Comparison of ENCODE assay signal across 22 cellular contexts in genomic region chr16:24497405-24497804, GRCh38. TPM values are rescaled to one million over a fixed set of nuclear protein-coding genes. Genes with fewer than 3 reads are reported as not detected.
DNase-seq lines count a peak whose midpoint lies in the region; TF ChIP-seq lines count a peak whose summit lies in the region.
"Had no signal": no experiment of that assay in that cellular context is flagged by ENCODE, and none has a peak within 500 bp of the region (broad histone marks: within the 10 kb centered on the region; RNA-seq: fewer than 3 reads in every experiment).

No MANE protein-coding gene starts in this region.

- POLR2A ChIA-PET in MCF 10A (lab: Yijun Ruan, JAX), result no interaction called here

- H3K36me3 Mint-ChIP-seq in MCF 10A (ENCODE audit: insufficient read depth, unreplicated experiment) (no peaks in the 10 kb centered on the region), endodermal cell (ENCODE audit: low read depth) (no peaks in the 10 kb centered on the region)
- H3K36me3 Mint-ChIP-seq: activated CD8-positive, alpha-beta memory T cell treated with anti-CD3 and anti-CD28 coated beads, Interleukin-2, amount 10 ng/mL, durations not matched to agents 7 days and 5 days; stimulated activated memory B cell treated with anti-CD40 and anti-IgM and Interleukin-4, amounts not matched to agents 10 μg/mL and 1 μg/mL and 100 μg/mL, for 72 hours had no signal

- peaks cover 0 to 5% of the 10 kb centered on the region in 2 donors for H3K9me3 ChIP-seq in breast epithelium
- no peaks in the 10 kb centered on the region for H3K9me3 ChIP-seq in endodermal cell (ENCODE audit: control insufficient read depth, low read length)
- H3K9me3 ChIP-seq: thoracic aorta had no signal

- TF ChIP-seq POLR2A in breast epithelium (IDR thresholded peaks at IDR 0.05), result no peak

- H3K9ac ChIP-seq in endodermal cell (ENCODE audit: extremely low read depth, low read length, poor library complexity, severe bottlenecking), result no peak overlapping the region

- CTCF ChIA-PET in MCF 10A (lab: Yijun Ruan, JAX), result interaction anchor here (0.6 to 16.9 kb wide), 15 partner anchors 8 to 465 kb away, joined by 3 to 508 read pairs (median 3); partner anchors contain the start of gene CACNG3

- H3K9me3 Mint-ChIP-seq in MCF 10A (ENCODE audit: unreplicated experiment) (no peaks in the 10 kb centered on the region), endodermal cell (no peaks in the 10 kb centered on the region)
- H3K9me3 Mint-ChIP-seq: CD4-positive, alpha-beta T cell; stimulated activated memory B cell treated with anti-CD40 and anti-IgM and Interleukin-4, amounts not matched to agents 10 μg/mL and 1 μg/mL and 100 μg/mL, for 72 hours had no signal

- no peak overlapping the region for H3K27ac Mint-ChIP-seq in MCF 10A (ENCODE audit: low read depth, unreplicated experiment)
- H3K27ac Mint-ChIP-seq in endodermal cell, result no peak overlapping the region
- H3K27ac Mint-ChIP-seq: activated CD8-positive, alpha-beta memory T cell treated with anti-CD3 and anti-CD28 coated beads, Interleukin-2, amount 10 ng/mL, durations not matched to agents 7 days and 5 days; CD4-positive, alpha-beta T cell; stimulated activated memory B cell treated with anti-CD40 and anti-IgM and Interleukin-4, amounts not matched to agents 10 μg/mL and 1 μg/mL and 100 μg/mL, for 72 hours had no signal

- no peak overlapping the region for H3K4me3 Mint-ChIP-seq in MCF 10A (ENCODE audit: unreplicated experiment)
- H3K4me3 Mint-ChIP-seq in endodermal cell, result no peak overlapping the region
- H3K4me3 Mint-ChIP-seq: activated CD8-positive, alpha-beta memory T cell treated with anti-CD3 and anti-CD28 coated beads, Interleukin-2, amount 10 ng/mL, durations not matched to agents 7 days and 5 days; CD4-positive, alpha-beta T cell; stimulated activated memory B cell treated with anti-CD40 and anti-IgM and Interleukin-4, amounts not matched to agents 10 μg/mL and 1 μg/mL and 100 μg/mL, for 72 hours had no signal

- TF ChIP-seq CTCF in MCF 10A (IDR thresholded peaks at IDR 0.05; ENCODE audit: unreplicated experiment) (no peak), breast epithelium (IDR thresholded peaks at IDR 0.05) (no peak), endodermal cell (conservative IDR thresholded peaks at IDR 0.05) (no peak)

- 57 to 60% methylated on average over 1 to 3 of the region's 3 CpGs for WGBS in endodermal cell (ENCODE audit: insufficient coverage in 1 of 2, insufficient read length in 1 of 2), 2 experiments

- H3K27me3 Mint-ChIP-seq in MCF 10A (ENCODE audit: insufficient read depth, unreplicated experiment) (no peaks in the 10 kb centered on the region), endodermal cell (ENCODE audit: insufficient read depth) (peaks cover 14% of the 10 kb centered on the region)

- BruUV-seq in MCF 10A (replicated peaks; lab: Mats Ljungman, UMichigan), result no TSS peak

- H3K27me3 ChIP-seq in breast epithelium (peaks cover 0 to 11% of the 10 kb centered on the region in 2 donors), endodermal cell (ENCODE audit: control insufficient read depth, insufficient read depth, low read length, poor library complexity, severe bottlenecking) (no peaks in the 10 kb centered on the region)

- peak; percentile 62 for DNase-seq in MCF 10A (ENCODE audit: unreplicated experiment)
- no peak for DNase-seq in breast epithelium (ENCODE audit: low spot score in 2 of 2)
- DNase-seq in NCI-H69 (lab: John Stamatoyannopoulos, UW), result peak; percentile 69
- peak; percentile 78 for DNase-seq in endodermal cell
- DNase-seq in myocyte (ENCODE audit: low read depth), result peak; percentile 8
- DNase-seq in NOMO-1 treated with DMSO at 0.1 percent for 48 hours (lab: John Stamatoyannopoulos, UW; ENCODE audit: unreplicated experiment), result no peak
- DNase-seq in NCI-H1092 (lab: John Stamatoyannopoulos, UW), result no peak
- DNase-seq in NCI-H1694 treated with DMSO at 0.1 percent for 48 hours (lab: John Stamatoyannopoulos, UW), result no peak
- DNase-seq: ACHN; activated CD4-positive, alpha-beta T cell treated with anti-CD3 and anti-CD28 coated beads for 4 hours; activated CD8-positive, alpha-beta memory T cell treated with anti-CD3 and anti-CD28 coated beads, Interleukin-2, amount 10 ng/mL, durations not matched to agents 7 days and 5 days; CD4-positive, alpha-beta T cell; DMS79 treated with DMSO at 0.1 percent for 48 hours; erythroblast; NCI-H1417; NK-92 treated with Interleukin-12 subunit alpha and Interleukin-12 subunit beta, amount 100 ng/mL, for 24 hours; occipital lobe; right cardiac atrium; RPMI8226 had no signal

- H3K36me3 ChIP-seq in breast epithelium, result no peaks in the 10 kb centered on the region
- no peaks in the 10 kb centered on the region for H3K36me3 ChIP-seq in endodermal cell (ENCODE audit: control insufficient read depth, insufficient read depth, low read length)
- H3K36me3 ChIP-seq: thoracic aorta had no signal

- intact Hi-C loops in MCF 10A (cut with micrococcal nuclease) (no loop called here), breast epithelium (cut with DNase I; ENCODE audit: low total_unique reads) (no loop called here)

- no peaks in the 10 kb centered on the region for H3K4me1 ChIP-seq in breast epithelium
- no peaks in the 10 kb centered on the region for H3K4me1 ChIP-seq in endodermal cell (ENCODE audit: control insufficient read depth, insufficient read depth, low read length)

- H3K27ac ChIP-seq in breast epithelium, result no peak overlapping the region
- H3K27ac ChIP-seq in endodermal cell (ENCODE audit: low read depth, low read length), result no peak overlapping the region
- H3K27ac ChIP-seq: thoracic aorta had no signal

- H3K4me1 Mint-ChIP-seq in MCF 10A (ENCODE audit: insufficient read depth, unreplicated experiment) (peaks cover 14% of the 10 kb centered on the region), endodermal cell (peaks cover 13% of the 10 kb centered on the region)
- H3K4me1 Mint-ChIP-seq: activated CD8-positive, alpha-beta memory T cell treated with anti-CD3 and anti-CD28 coated beads, Interleukin-2, amount 10 ng/mL, durations not matched to agents 7 days and 5 days had no signal

- H3K4me3 ChIP-seq in breast epithelium (no peak overlapping the region), endodermal cell (ENCODE audit: low read length) (no peak overlapping the region)
- H3K4me3 ChIP-seq: lung, thoracic aorta had no signal

RNA-seq across cellular contexts. Expression of gene RBBP6, which starts 42.0 kb away (rescaled TPM):
- total RNA-seq in MCF 10A (2022) (50.1 and 57.3 TPM in 2 replicates), breast epithelium (10 to 100 TPM; 54.7 to 90.7 (median 67.8) TPM), endodermal cell (10 to 100 TPM; 70.3 to 76.6 TPM), myocyte (38.4 and 56.4 TPM in 2 replicates)
- polyA plus RNA-seq in endodermal cell (2013, experiment 1 of 2), result 67.2 TPM
- 73.7 TPM for polyA plus RNA-seq in endodermal cell (2013, experiment 2 of 2)
- 11.3 TPM for polyA plus RNA-seq in myocyte (2012)

Comparison
In these comparisons a context has a peak if more than half of its experiments do, and no peak if none do; other contexts are left out.
1. DNase-seq: peak in MCF 10A (single experiment), NCI-H69 (single experiment), endodermal cell (single experiment) and myocyte (single experiment); none in breast epithelium (0 of 2), NOMO-1 treated with DMSO at 0.1 percent for 48 hours (single experiment), NCI-H1092 (single experiment) and NCI-H1694 treated with DMSO at 0.1 percent for 48 hours (single experiment).